8 cellular contexts compared by ENCODE assay signal in genomic region chr14:95314609-95315008, GRCh38. TPM values are rescaled to one million over a fixed set of nuclear protein-coding genes. Genes with fewer than 3 reads are reported as not detected.
DNase-seq lines count a peak whose midpoint lies in the region; ATAC-seq, FAIRE-seq and TF ChIP-seq lines count a peak whose summit lies in the region.

No MANE protein-coding gene starts in this region.

- TF ChIP-seq CTCF in D721Med (IDR thresholded peaks at IDR 0.05; ENCODE audit: insufficient read depth, missing control alignments), result no peak

- H3K36me3 Mint-ChIP-seq in activated T-cell treated with anti-CD3 and anti-CD28 coated beads, Interleukin-2, amount 50 U/mL, for 4 hours (ENCODE audit: insufficient read depth), result no peaks in the 10 kb centered on the region

- peaks cover 18% of the 10 kb centered on the region for H3K27me3 Mint-ChIP-seq in activated T-cell treated with anti-CD3 and anti-CD28 coated beads, Interleukin-2, amount 50 U/mL, for 4 hours (ENCODE audit: low read depth)

- FAIRE-seq in D721Med (lab: Jason Lieb, UNC), result no peak

- H3K4me3 Mint-ChIP-seq in activated T-cell treated with anti-CD3 and anti-CD28 coated beads, Interleukin-2, amount 50 U/mL, for 4 hours, result no peak overlapping the region

- DNase-seq in activated CD4-positive, CD25-positive, alpha-beta regulatory T cell (lab: John Stamatoyannopoulos, UW), result no peak
- no peak for DNase-seq in activated T-cell treated with anti-CD3 and anti-CD28 coated beads, Interleukin-2, amount 50 U/mL, for 4 hours
- DNase-seq in kidney tubule cell (ENCODE audit: low spot score), result peak; percentile 76
- DNase-seq in cerebellum (ENCODE audit: low spot score), result no peak
- no peak for DNase-seq in D721Med (ENCODE audit: insufficient read length, low spot score)

- H3K9me3 Mint-ChIP-seq in activated T-cell treated with anti-CD3 and anti-CD28 coated beads, Interleukin-2, amount 50 U/mL, for 4 hours, result no peaks in the 10 kb centered on the region

- ATAC-seq in activated CD4-positive, CD25-positive, alpha-beta regulatory T cell treated with anti-CD3 and anti-CD28 coated beads, Interleukin-2, amount 50 U/mL, for 24 hours, result peak; percentile 76 to 86
- ATAC-seq in HG03060 (IDR thresholded peaks at IDR 0.05; ENCODE audit: low read depth, unreplicated experiment), result peak; percentile 77
- ATAC-seq in activated T-cell treated with anti-CD3 and anti-CD28 coated beads, Interleukin-2, amount 50 U/mL, for 4 hours, result peak; percentile 79 to 81
- no peak for ATAC-seq in HG03280 (IDR thresholded peaks at IDR 0.05; ENCODE audit: unreplicated experiment)

- peaks cover 13% of the 10 kb centered on the region for H3K4me1 Mint-ChIP-seq in activated T-cell treated with anti-CD3 and anti-CD28 coated beads, Interleukin-2, amount 50 U/mL, for 4 hours (ENCODE audit: low read depth)

RNA-seq across cellular contexts. Expression of gene CLMN, which starts 5.1 kb away (rescaled TPM):
- 1 to 10 TPM in 1 of 3 donors, under 1 TPM in 2; 0.71 to 1.3 (median 0.71) TPM for total RNA-seq in activated T-cell treated with anti-CD3 and anti-CD28 coated beads, Interleukin-2, amount 50 U/mL, for 4 hours
- 7.1 TPM for total RNA-seq in cerebellum
